In genomic region chr9:107615325-107615724, GRCh38 we compare ENCODE assay signal across 23 cellular contexts.
DNase-seq lines count a peak whose midpoint lies in the region; TF ChIP-seq lines count a peak whose summit lies in the region.
"Had no signal": no experiment of that assay in that cellular context is flagged by ENCODE, and none has a peak within 500 bp of the region (broad histone marks: within the 10 kb centered on the region; RNA-seq: fewer than 3 reads in every experiment).

No MANE protein-coding gene starts in this region.

- TF ChIP-seq CTCF in NB4 (IDR thresholded peaks at IDR 0.05; ENCODE audit: low read depth, low read length), result no peak
- no peak for TF ChIP-seq CTCF in colonic mucosa (IDR thresholded peaks at IDR 0.05)

- peak overlapping the region in 1 of 2 donors; percentile 81 for H3K9ac ChIP-seq in colonic mucosa (ENCODE audit: low read depth in 2 of 2, low read length in 2 of 2)
- H3K9ac ChIP-seq: KMS-11 had no signal

- DNase-seq in AML-193 (lab: John Stamatoyannopoulos, UW) (peak; percentile 24 to 40), NB4 (ENCODE audit: low read depth) (peak; percentile 96), colonic mucosa (no peak), medulla oblongata (ENCODE audit: extremely low spot score) (peak; percentile 12), kidney tubule cell (ENCODE audit: low spot score) (no peak), NCI-H2171 treated with DMSO at 0.1 percent for 48 hours (lab: John Stamatoyannopoulos, UW) (no peak), GDM1 (lab: John Stamatoyannopoulos, UW) (no peak), NCI-H82 treated with DMSO at 0.1 percent for 48 hours (lab: John Stamatoyannopoulos, UW; ENCODE audit: unreplicated experiment) (no peak)
- DNase-seq: activated CD4-positive, CD25-positive, alpha-beta regulatory T cell treated with anti-CD3 and anti-CD28 coated beads, Interleukin-2, amount 50 U/mL, for 72 hours; activated effector memory CD4-positive, alpha-beta T cell treated with anti-CD3 and anti-CD28 coated beads, Interleukin-2, amount 50 U/mL, for 16 hours; amygdala; CD4-positive, alpha-beta T cell; DMS79 treated with DMSO at 0.1 percent for 48 hours; effector memory CD8-positive, alpha-beta T cell; lower lobe of right lung; NCI-H1436 treated with DMSO at 0.1 percent for 48 hours; NCI-H2227 treated with DMSO at 0.1 percent for 48 hours; NK-92 treated with Interleukin-12 subunit alpha and Interleukin-12 subunit beta, amount 100 ng/mL, for 24 hours; SHP77 treated with DMSO at 0.1 percent for 48 hours; stimulated activated CD4-positive, alpha-beta T cell treated with anti-CD3 and anti-CD28 coated beads, Interleukin-15, amount 100 ng/mL, for 24 hours; stimulated activated naive CD4-positive, alpha-beta T cell; upper lobe of left lung had no signal

- H3K27ac ChIP-seq in colonic mucosa, result peak overlapping the region; percentile 75
- H3K27ac ChIP-seq: KMS-11, lower lobe of right lung had no signal

- intact Hi-C loops in colonic mucosa (cut with DNase I), result no loop called here

- no peak for TF ChIP-seq POLR2A in NB4 (IDR thresholded peaks at IDR 0.05; ENCODE audit: extremely low read depth, insufficient read length)

- H3K27me3 ChIP-seq in colonic mucosa, result no peaks in the 10 kb centered on the region
- H3K27me3 ChIP-seq: upper lobe of left lung had no signal

- no peaks in the 10 kb centered on the region for H3K9me3 ChIP-seq in colonic mucosa
- H3K9me3 ChIP-seq: lower lobe of right lung, upper lobe of left lung had no signal

- H3K36me3 ChIP-seq in colonic mucosa, result no peaks in the 10 kb centered on the region
- H3K36me3 ChIP-seq: lower lobe of right lung, upper lobe of left lung had no signal

- H3K4me1 ChIP-seq in colonic mucosa, result peaks cover 2% of the 10 kb centered on the region

- no peak overlapping the region for H3K4me3 ChIP-seq in NB4 (ENCODE audit: low read depth, low read length)
- no peak overlapping the region for H3K4me3 ChIP-seq in colonic mucosa
- H3K4me3 ChIP-seq: lower lobe of right lung, upper lobe of left lung had no signal

Comparison
In these comparisons a context has a peak if more than half of its experiments do, and no peak if none do; other contexts are left out.
1. DNase-seq: peak in AML-193 (2 of 2), NB4 (single experiment) and medulla oblongata (single experiment); none in colonic mucosa (single experiment), kidney tubule cell (single experiment), NCI-H2171 treated with DMSO at 0.1 percent for 48 hours (single experiment), GDM1 (single experiment) and NCI-H82 treated with DMSO at 0.1 percent for 48 hours (single experiment).